In the genomic region with DNA sequence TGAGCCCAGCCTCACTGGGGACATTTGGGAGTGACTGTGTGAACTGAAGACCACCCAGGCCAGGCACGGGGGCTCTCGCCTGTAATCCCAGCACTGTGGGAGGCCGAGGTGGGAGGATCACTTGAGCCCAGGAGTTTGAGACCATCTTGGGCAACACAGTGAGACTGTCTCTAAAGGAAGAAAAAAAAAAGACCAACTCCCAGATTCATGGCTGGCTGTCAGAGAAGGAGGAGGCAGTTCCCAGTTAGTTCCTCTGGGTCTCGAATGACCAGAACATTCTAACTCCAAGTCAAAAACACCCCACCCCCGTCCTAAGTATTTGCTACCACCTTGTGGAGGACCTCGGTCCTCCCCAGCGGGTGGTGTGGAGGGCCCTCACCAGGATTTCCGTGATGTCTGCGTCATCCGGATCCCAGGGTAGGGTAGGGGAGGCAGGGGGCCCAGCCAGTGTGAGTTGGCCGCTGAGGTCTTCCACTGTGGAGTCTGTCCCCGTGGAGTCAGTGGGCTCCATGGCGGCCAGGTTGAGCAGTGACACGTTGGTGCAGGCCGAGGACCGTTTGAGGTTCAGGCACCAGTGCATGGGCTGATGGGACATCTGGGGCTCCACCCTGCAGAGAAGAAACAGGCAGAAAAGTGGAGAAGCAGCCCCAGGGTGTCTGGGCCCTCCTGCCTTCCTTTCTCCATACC, we compare ENCODE assay signal across 1 cellular context.
TF ChIP-seq lines count a peak whose summit lies in the region.

No MANE protein-coding gene starts in this region.

TF ChIP-seq in K562, 482 proteins besides CTCF, POLR2A, EP300 and RAD21 (continued from another document and continues in another):
- TF ChIP-seq ZNF592 (IDR thresholded peaks at IDR 0.05) (peak; percentile 93), HBP1 (CRISPR knock-in tag; IDR thresholded peaks at IDR 0.05) (no peak), ZNF583 (CRISPR knock-in tag; IDR thresholded peaks at IDR 0.05) (no peak), KLF13 (tag; IDR thresholded peaks at IDR 0.05; ENCODE audit: borderline replicate concordance, low read depth) (no peak), ZNF41 (CRISPR knock-in tag; conservative IDR thresholded peaks at IDR 0.05) (no peak), ZNF696 (CRISPR knock-in tag; conservative IDR thresholded peaks at IDR 0.05) (no peak), ASH1L (IDR thresholded peaks at IDR 0.05; ENCODE audit: borderline replicate concordance, low read depth, partially characterized antibody) (no peak), ZNF212 (CRISPR knock-in tag; IDR thresholded peaks at IDR 0.05) (no peak), XRCC3 (IDR thresholded peaks at IDR 0.05) (no peak), ZBED1 (IDR thresholded peaks at IDR 0.05) (no peak), PHF8 (IDR thresholded peaks at IDR 0.05; ENCODE audit: borderline replicate concordance, low read length) (peak; percentile 60; the same call in 1 of the 2 replicates), CBX1 (IDR thresholded peaks at IDR 0.05; ENCODE audit: low read depth) (no peak), EWSR1 (IDR thresholded peaks at IDR 0.05; ENCODE audit: borderline replicate concordance, low read depth, partially characterized antibody) (no peak), HNRNPH1 (optimal IDR thresholded peaks at IDR 0.05; ENCODE audit: low read depth, low read length) (no peak), ZNF589 (CRISPR knock-in tag; IDR thresholded peaks at IDR 0.05; ENCODE audit: low read depth) (0 out of 2 replicates have a peak, but pooled peaks have one; percentile 39), TAF7 (tag; IDR thresholded peaks at IDR 0.05) (no peak), SMARCB1 (IDR thresholded peaks at IDR 0.05; ENCODE audit: insufficient read length, low read depth) (no peak), ZNF277 (CRISPR knock-in tag; IDR thresholded peaks at IDR 0.05; ENCODE audit: borderline replicate concordance) (no peak), TAF9B (IDR thresholded peaks at IDR 0.05; ENCODE audit: partially characterized antibody) (no peak), PRMT5 (CRISPR knock-in tag; IDR thresholded peaks at IDR 0.05) (no peak), NFE2 (IDR thresholded peaks at IDR 0.05; ENCODE audit: low read depth) (no peak; the same call in 1 of the 2 replicates), BACH1 (tag; IDR thresholded peaks at IDR 0.05) (no peak), ZKSCAN8 (CRISPR knock-in tag; IDR thresholded peaks at IDR 0.05) (no peak), ZNF311 (CRISPR knock-in tag; IDR thresholded peaks at IDR 0.05) (no peak), WHSC1 (IDR thresholded peaks at IDR 0.05; ENCODE audit: low read length) (no peak), NFYB (IDR thresholded peaks at IDR 0.05; ENCODE audit: extremely low read depth, insufficient read length) (no peak), NR2C1 (IDR thresholded peaks at IDR 0.05) (peak; percentile 41; the same call in 1 of the 2 replicates), NR2C1 (tag; IDR thresholded peaks at IDR 0.05) (peak; percentile 73), ZKSCAN3 (CRISPR knock-in tag; IDR thresholded peaks at IDR 0.05) (no peak), ZBTB7A (IDR thresholded peaks at IDR 0.05; ENCODE audit: borderline replicate concordance, control insufficient read depth, low read depth, low read length) (peak; percentile 59; the same call in 1 of the 2 replicates), ZNF3 (CRISPR knock-in tag; IDR thresholded peaks at IDR 0.05) (no peak), THRA (IDR thresholded peaks at IDR 0.05) (no peak), RBM15 (IDR thresholded peaks at IDR 0.05; ENCODE audit: insufficient read depth, low read length) (no peak), TCF7L2 (IDR thresholded peaks at IDR 0.05; ENCODE audit: low read depth, low read length) (no peak), MCM7 (IDR thresholded peaks at IDR 0.05) (no peak), ZNF551 (CRISPR knock-in tag; IDR thresholded peaks at IDR 0.05) (no peak), CREM (IDR thresholded peaks at IDR 0.05; ENCODE audit: low read depth) (peak; percentile 66), ZNF740 (CRISPR knock-in tag; IDR thresholded peaks at IDR 0.05) (no peak), ZNF740 (tag; IDR thresholded peaks at IDR 0.05) (no peak), NELFE (IDR thresholded peaks at IDR 0.05; ENCODE audit: insufficient read depth, insufficient read length) (no peak), PTBP1 (IDR thresholded peaks at IDR 0.05; ENCODE audit: low read depth, low read length) (no peak), NFE2L1 (tag; IDR thresholded peaks at IDR 0.05; ENCODE audit: borderline replicate concordance, low read depth) (no peak), PHB2 (IDR thresholded peaks at IDR 0.05; ENCODE audit: low read depth) (no peak), ILK (tag; IDR thresholded peaks at IDR 0.05; ENCODE audit: borderline replicate concordance, low read depth) (no peak), TEAD4 (IDR thresholded peaks at IDR 0.05; ENCODE audit: low read length) (0 out of 2 replicates have a peak, but pooled peaks have one; percentile 24), TEAD4 (CRISPR knock-in tag; IDR thresholded peaks at IDR 0.05; ENCODE audit: borderline replicate concordance) (0 out of 2 replicates have a peak, but pooled peaks have one; percentile 57)
- TF ChIP-seq, protein P1, sequence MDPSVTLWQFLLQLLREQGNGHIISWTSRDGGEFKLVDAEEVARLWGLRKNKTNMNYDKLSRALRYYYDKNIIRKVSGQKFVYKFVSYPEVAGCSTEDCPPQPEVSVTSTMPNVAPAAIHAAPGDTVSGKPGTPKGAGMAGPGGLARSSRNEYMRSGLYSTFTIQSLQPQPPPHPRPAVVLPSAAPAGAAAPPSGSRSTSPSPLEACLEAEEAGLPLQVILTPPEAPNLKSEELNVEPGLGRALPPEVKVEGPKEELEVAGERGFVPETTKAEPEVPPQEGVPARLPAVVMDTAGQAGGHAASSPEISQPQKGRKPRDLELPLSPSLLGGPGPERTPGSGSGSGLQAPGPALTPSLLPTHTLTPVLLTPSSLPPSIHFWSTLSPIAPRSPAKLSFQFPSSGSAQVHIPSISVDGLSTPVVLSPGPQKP (CRISPR knock-in tag; IDR thresholded peaks at IDR 0.05): no peak
- TF ChIP-seq, protein P2, sequence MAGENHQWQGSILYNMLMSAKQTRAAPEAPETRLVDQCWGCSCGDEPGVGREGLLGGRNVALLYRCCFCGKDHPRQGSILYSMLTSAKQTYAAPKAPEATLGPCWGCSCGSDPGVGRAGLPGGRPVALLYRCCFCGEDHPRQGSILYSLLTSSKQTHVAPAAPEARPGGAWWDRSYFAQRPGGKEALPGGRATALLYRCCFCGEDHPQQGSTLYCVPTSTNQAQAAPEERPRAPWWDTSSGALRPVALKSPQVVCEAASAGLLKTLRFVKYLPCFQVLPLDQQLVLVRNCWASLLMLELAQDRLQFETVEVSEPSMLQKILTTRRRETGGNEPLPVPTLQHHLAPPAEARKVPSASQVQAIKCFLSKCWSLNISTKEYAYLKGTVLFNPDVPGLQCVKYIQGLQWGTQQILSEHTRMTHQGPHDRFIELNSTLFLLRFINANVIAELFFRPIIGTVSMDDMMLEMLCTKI (IDR thresholded peaks at IDR 0.05; ENCODE audit: partially characterized antibody): no peak
- TF ChIP-seq, protein P3, sequence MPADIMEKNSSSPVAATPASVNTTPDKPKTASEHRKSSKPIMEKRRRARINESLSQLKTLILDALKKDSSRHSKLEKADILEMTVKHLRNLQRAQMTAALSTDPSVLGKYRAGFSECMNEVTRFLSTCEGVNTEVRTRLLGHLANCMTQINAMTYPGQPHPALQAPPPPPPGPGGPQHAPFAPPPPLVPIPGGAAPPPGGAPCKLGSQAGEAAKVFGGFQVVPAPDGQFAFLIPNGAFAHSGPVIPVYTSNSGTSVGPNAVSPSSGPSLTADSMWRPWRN (IDR thresholded peaks at IDR 0.05; ENCODE audit: low read depth): no peak
- TF ChIP-seq, protein P4, sequence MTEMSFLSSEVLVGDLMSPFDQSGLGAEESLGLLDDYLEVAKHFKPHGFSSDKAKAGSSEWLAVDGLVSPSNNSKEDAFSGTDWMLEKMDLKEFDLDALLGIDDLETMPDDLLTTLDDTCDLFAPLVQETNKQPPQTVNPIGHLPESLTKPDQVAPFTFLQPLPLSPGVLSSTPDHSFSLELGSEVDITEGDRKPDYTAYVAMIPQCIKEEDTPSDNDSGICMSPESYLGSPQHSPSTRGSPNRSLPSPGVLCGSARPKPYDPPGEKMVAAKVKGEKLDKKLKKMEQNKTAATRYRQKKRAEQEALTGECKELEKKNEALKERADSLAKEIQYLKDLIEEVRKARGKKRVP (CRISPR knock-in tag; IDR thresholded peaks at IDR 0.05): no peak
- TF ChIP-seq, protein P5, sequence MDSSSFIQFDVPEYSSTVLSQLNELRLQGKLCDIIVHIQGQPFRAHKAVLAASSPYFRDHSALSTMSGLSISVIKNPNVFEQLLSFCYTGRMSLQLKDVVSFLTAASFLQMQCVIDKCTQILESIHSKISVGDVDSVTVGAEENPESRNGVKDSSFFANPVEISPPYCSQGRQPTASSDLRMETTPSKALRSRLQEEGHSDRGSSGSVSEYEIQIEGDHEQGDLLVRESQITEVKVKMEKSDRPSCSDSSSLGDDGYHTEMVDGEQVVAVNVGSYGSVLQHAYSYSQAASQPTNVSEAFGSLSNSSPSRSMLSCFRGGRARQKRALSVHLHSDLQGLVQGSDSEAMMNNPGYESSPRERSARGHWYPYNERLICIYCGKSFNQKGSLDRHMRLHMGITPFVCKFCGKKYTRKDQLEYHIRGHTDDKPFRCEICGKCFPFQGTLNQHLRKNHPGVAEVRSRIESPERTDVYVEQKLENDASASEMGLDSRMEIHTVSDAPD (CRISPR knock-in tag; IDR thresholded peaks at IDR 0.05): no peak
- TF ChIP-seq, protein P6, sequence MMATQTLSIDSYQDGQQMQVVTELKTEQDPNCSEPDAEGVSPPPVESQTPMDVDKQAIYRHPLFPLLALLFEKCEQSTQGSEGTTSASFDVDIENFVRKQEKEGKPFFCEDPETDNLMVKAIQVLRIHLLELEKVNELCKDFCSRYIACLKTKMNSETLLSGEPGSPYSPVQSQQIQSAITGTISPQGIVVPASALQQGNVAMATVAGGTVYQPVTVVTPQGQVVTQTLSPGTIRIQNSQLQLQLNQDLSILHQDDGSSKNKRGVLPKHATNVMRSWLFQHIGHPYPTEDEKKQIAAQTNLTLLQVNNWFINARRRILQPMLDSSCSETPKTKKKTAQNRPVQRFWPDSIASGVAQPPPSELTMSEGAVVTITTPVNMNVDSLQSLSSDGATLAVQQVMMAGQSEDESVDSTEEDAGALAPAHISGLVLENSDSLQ (IDR thresholded peaks at IDR 0.05): no peak; the same call in 1 of the 2 replicates
